In genomic region chr11:125592305-125593112, GRCh38 we compare ENCODE assay signal across 1 cellular context.
TF ChIP-seq lines count a peak whose summit lies in the region.

Gene STT3A, plus strand, starts transcription at chr11:125592852. Its CDS starts 3,064 bp downstream, at chr11:125595916.

TF ChIP-seq in WTC11, 78 proteins besides CTCF, POLR2A, EP300 and RAD21 (continued from another document):
- TF ChIP-seq MLX (CRISPR knock-in tag; IDR thresholded peaks at IDR 0.05) = no peak
